In the genomic region with DNA sequence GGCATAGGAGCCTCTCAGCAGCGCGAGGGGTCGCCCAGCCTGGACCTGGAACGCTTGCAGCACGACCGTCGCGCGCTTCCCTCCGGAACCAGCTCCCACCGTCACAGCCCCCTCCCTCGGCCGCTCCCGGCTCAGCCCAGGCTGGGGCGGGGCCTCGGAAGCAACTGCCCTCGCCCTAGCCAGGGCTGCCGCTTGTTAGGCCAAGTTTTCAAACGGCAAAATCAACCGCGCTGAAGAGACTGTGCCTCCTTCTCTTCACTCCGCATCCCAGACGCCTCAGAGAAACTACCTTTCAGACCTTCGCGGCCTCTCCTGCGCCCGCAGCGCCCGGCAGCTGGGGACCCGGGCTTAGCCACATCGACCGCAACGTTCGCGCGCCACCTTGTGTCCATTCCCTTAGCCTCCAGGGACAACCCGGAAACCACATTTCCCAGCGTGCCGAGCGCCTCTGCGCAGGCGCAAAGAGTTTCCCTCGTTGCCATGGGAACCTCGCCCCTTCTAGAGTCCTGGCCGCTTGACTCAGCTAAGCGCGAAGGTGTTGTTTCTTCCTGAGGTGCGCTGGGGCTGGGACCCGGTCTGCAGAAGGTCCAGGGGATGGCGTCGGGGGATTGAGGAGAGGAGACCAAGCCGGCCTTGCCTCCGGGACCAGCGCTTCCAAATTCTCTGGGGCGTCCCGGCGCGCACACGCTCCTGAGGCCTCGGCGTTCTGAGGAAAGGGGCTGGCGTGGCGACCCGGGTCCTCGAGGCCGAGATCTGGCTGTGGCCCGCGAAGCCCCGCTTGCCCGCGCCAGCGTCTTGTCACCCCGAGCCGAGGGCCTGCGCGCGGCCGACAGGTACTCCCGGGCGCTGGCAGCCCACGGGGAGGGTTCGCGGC, we compare ENCODE assay signal across 1 cellular context.
TF ChIP-seq lines count a peak whose summit lies in the region.

No MANE protein-coding gene starts in this region.

TF ChIP-seq in K562, 482 proteins besides CTCF, POLR2A, EP300 and RAD21 (continued from another document and continues in another):
- TF ChIP-seq, protein P1, sequence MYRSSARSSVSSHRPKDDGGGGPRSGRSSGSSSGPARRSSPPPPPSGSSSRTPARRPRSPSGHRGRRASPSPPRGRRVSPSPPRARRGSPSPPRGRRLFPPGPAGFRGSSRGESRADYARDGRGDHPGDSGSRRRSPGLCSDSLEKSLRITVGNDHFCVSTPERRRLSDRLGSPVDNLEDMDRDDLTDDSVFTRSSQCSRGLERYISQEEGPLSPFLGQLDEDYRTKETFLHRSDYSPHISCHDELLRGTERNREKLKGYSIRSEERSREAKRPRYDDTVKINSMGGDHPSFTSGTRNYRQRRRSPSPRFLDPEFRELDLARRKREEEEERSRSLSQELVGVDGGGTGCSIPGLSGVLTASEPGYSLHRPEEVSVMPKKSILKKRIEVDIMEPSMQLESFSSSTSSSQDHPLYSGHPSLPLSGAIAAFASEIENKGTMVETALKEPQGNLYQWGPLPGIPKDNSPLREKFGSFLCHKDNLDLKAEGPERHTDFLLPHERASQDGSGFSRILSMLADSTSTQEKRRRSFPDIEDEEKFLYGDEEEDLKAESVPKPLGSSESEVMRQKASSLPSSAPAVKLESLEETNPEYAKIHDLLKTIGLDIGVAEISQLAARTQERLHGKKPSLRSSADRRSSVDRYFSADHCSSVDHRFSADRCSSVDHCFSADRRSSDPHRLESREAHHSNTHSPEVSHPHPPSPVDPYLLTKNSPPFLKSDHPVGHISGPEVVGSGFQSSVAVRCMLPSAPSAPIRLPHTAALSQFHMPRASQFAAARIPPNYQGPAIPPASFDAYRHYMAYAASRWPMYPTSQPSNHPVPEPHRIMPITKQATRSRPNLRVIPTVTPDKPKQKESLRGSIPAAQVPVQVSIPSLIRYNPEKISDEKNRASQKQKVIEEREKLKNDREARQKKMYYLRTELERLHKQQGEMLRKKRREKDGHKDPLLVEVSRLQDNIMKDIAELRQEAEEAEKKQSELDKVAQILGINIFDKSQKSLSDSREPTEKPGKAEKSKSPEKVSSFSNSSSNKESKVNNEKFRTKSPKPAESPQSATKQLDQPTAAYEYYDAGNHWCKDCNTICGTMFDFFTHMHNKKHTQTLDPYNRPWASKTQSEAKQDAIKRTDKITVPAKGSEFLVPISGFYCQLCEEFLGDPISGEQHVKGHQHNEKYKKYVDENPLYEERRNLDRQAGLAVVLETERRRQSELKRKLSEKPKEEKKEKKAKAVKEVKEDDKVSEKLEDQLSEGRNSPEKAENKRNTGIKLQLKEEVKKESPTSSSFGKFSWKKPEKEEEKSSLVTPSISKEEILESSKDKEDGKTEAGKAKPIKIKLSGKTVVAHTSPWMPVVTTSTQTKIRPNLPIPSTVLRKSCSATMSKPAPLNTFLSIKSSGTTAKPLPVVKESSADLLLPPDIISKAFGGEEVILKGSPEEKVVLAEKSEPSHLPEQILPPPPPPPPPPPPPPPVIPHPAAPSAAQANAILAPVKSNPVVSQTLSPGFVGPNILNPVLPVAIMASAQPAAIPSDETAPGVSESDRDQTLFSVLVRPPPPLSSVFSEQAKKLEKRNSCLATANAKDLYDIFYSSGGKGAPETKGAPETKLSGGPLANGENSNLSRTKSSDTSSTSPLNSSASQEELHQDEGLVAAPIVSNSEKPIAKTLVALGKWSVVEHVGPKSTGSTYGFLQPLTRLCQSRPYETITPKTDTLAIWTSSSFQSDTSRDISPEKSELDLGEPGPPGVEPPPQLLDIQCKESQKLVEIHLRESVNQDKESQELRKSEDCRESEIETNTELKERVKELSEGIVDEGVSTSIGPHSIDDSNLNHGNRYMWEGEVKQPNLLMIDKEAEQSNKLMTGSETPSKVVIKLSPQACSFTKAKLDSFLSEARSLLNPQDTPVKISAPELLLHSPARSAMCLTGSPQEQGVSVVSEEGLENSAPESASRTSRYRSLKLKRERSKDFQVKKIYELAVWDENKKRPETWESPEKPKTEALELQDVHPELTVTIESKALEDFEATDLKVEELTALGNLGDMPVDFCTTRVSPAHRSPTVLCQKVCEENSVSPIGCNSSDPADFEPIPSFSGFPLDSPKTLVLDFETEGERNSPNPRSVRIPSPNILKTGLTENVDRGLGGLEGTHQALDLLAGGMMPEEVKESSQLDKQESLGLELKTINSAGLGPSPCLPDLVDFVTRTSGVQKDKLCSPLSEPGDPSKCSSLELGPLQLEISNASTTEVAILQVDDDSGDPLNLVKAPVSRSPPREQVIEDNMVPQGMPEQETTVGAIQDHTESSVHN (IDR thresholded peaks at IDR 0.05; ENCODE audit: borderline replicate concordance in 1 of 2, low read depth in 1 of 2): no peak
- TF ChIP-seq, protein P2, sequence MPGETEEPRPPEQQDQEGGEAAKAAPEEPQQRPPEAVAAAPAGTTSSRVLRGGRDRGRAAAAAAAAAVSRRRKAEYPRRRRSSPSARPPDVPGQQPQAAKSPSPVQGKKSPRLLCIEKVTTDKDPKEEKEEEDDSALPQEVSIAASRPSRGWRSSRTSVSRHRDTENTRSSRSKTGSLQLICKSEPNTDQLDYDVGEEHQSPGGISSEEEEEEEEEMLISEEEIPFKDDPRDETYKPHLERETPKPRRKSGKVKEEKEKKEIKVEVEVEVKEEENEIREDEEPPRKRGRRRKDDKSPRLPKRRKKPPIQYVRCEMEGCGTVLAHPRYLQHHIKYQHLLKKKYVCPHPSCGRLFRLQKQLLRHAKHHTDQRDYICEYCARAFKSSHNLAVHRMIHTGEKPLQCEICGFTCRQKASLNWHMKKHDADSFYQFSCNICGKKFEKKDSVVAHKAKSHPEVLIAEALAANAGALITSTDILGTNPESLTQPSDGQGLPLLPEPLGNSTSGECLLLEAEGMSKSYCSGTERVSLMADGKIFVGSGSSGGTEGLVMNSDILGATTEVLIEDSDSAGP (CRISPR knock-in tag; IDR thresholded peaks at IDR 0.05): no peak
- TF ChIP-seq, protein P3, sequence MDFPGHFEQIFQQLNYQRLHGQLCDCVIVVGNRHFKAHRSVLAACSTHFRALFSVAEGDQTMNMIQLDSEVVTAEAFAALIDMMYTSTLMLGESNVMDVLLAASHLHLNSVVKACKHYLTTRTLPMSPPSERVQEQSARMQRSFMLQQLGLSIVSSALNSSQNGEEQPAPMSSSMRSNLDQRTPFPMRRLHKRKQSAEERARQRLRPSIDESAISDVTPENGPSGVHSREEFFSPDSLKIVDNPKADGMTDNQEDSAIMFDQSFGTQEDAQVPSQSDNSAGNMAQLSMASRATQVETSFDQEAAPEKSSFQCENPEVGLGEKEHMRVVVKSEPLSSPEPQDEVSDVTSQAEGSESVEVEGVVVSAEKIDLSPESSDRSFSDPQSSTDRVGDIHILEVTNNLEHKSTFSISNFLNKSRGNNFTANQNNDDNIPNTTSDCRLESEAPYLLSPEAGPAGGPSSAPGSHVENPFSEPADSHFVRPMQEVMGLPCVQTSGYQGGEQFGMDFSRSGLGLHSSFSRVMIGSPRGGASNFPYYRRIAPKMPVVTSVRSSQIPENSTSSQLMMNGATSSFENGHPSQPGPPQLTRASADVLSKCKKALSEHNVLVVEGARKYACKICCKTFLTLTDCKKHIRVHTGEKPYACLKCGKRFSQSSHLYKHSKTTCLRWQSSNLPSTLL (IDR thresholded peaks at IDR 0.05): no peak
- TF ChIP-seq ZNF324 (CRISPR knock-in tag; IDR thresholded peaks at IDR 0.05) (no peak), SMAD2 (IDR thresholded peaks at IDR 0.05; ENCODE audit: low read depth, low read length) (no peak), JUNB (CRISPR knock-in tag; conservative IDR thresholded peaks at IDR 0.05) (no peak), STAT5B (CRISPR knock-in tag; IDR thresholded peaks at IDR 0.05) (no peak), SAFB (IDR thresholded peaks at IDR 0.05; ENCODE audit: borderline replicate concordance, low read depth, low read length) (no peak), CSDE1 (IDR thresholded peaks at IDR 0.05) (peak in 1 of 2 experiments; percentile 98; a peak in 2 of 4 replicates), SRSF9 (IDR thresholded peaks at IDR 0.05; ENCODE audit: borderline replicate concordance, low read depth, low read length) (no peak), ZNF282 (CRISPR knock-in tag; IDR thresholded peaks at IDR 0.05) (no peak), ZNF41 (CRISPR knock-in tag; conservative IDR thresholded peaks at IDR 0.05) (no peak), FOXK2 (conservative IDR thresholded peaks at IDR 0.05 in 1 of 2, IDR thresholded peaks at IDR 0.05 in 1 of 2; ENCODE audit: low read depth in 2 of 2) (peak in 1 of 2 experiments; percentile 32; a peak in 2 of 4 replicates), NBN (IDR thresholded peaks at IDR 0.05; ENCODE audit: low read depth) (no peak), NFIX (CRISPR knock-in tag; IDR thresholded peaks at IDR 0.05; ENCODE audit: low read depth) (no peak), KDM5B (IDR thresholded peaks at IDR 0.05; ENCODE audit: insufficient replicate concordance, low read depth, low read length) (peak; percentile 77), HOXB6 (CRISPR knock-in tag; IDR thresholded peaks at IDR 0.05; ENCODE audit: borderline replicate concordance) (no peak), CREB1 (IDR thresholded peaks at IDR 0.05) (no peak), CREB1 (CRISPR knock-in tag; IDR thresholded peaks at IDR 0.05) (peak; percentile 72; the same call in 1 of the 2 replicates), FOXM1 (IDR thresholded peaks at IDR 0.05; ENCODE audit: low read depth) (no peak), FOXM1 (CRISPR knock-in tag; IDR thresholded peaks at IDR 0.05; ENCODE audit: low read depth) (peak; percentile 52; the same call in 1 of the 2 replicates)
- TF ChIP-seq, protein P4, sequence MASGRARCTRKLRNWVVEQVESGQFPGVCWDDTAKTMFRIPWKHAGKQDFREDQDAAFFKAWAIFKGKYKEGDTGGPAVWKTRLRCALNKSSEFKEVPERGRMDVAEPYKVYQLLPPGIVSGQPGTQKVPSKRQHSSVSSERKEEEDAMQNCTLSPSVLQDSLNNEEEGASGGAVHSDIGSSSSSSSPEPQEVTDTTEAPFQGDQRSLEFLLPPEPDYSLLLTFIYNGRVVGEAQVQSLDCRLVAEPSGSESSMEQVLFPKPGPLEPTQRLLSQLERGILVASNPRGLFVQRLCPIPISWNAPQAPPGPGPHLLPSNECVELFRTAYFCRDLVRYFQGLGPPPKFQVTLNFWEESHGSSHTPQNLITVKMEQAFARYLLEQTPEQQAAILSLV (tag; IDR thresholded peaks at IDR 0.05): no peak
- TF ChIP-seq, protein P5, sequence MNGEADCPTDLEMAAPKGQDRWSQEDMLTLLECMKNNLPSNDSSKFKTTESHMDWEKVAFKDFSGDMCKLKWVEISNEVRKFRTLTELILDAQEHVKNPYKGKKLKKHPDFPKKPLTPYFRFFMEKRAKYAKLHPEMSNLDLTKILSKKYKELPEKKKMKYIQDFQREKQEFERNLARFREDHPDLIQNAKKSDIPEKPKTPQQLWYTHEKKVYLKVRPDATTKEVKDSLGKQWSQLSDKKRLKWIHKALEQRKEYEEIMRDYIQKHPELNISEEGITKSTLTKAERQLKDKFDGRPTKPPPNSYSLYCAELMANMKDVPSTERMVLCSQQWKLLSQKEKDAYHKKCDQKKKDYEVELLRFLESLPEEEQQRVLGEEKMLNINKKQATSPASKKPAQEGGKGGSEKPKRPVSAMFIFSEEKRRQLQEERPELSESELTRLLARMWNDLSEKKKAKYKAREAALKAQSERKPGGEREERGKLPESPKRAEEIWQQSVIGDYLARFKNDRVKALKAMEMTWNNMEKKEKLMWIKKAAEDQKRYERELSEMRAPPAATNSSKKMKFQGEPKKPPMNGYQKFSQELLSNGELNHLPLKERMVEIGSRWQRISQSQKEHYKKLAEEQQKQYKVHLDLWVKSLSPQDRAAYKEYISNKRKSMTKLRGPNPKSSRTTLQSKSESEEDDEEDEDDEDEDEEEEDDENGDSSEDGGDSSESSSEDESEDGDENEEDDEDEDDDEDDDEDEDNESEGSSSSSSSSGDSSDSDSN (IDR thresholded peaks at IDR 0.05; ENCODE audit: borderline replicate concordance in 1 of 2, low read depth in 2 of 2, low read length in 2 of 2): no peak
- TF ChIP-seq, protein P6, sequence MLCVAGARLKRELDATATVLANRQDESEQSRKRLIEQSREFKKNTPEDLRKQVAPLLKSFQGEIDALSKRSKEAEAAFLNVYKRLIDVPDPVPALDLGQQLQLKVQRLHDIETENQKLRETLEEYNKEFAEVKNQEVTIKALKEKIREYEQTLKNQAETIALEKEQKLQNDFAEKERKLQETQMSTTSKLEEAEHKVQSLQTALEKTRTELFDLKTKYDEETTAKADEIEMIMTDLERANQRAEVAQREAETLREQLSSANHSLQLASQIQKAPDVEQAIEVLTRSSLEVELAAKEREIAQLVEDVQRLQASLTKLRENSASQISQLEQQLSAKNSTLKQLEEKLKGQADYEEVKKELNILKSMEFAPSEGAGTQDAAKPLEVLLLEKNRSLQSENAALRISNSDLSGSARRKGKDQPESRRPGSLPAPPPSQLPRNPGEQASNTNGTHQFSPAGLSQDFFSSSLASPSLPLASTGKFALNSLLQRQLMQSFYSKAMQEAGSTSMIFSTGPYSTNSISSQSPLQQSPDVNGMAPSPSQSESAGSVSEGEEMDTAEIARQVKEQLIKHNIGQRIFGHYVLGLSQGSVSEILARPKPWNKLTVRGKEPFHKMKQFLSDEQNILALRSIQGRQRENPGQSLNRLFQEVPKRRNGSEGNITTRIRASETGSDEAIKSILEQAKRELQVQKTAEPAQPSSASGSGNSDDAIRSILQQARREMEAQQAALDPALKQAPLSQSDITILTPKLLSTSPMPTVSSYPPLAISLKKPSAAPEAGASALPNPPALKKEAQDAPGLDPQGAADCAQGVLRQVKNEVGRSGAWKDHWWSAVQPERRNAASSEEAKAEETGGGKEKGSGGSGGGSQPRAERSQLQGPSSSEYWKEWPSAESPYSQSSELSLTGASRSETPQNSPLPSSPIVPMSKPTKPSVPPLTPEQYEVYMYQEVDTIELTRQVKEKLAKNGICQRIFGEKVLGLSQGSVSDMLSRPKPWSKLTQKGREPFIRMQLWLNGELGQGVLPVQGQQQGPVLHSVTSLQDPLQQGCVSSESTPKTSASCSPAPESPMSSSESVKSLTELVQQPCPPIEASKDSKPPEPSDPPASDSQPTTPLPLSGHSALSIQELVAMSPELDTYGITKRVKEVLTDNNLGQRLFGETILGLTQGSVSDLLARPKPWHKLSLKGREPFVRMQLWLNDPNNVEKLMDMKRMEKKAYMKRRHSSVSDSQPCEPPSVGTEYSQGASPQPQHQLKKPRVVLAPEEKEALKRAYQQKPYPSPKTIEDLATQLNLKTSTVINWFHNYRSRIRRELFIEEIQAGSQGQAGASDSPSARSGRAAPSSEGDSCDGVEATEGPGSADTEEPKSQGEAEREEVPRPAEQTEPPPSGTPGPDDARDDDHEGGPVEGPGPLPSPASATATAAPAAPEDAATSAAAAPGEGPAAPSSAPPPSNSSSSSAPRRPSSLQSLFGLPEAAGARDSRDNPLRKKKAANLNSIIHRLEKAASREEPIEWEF (CRISPR knock-in tag; IDR thresholded peaks at IDR 0.05): no peak
- TF ChIP-seq, protein P7, sequence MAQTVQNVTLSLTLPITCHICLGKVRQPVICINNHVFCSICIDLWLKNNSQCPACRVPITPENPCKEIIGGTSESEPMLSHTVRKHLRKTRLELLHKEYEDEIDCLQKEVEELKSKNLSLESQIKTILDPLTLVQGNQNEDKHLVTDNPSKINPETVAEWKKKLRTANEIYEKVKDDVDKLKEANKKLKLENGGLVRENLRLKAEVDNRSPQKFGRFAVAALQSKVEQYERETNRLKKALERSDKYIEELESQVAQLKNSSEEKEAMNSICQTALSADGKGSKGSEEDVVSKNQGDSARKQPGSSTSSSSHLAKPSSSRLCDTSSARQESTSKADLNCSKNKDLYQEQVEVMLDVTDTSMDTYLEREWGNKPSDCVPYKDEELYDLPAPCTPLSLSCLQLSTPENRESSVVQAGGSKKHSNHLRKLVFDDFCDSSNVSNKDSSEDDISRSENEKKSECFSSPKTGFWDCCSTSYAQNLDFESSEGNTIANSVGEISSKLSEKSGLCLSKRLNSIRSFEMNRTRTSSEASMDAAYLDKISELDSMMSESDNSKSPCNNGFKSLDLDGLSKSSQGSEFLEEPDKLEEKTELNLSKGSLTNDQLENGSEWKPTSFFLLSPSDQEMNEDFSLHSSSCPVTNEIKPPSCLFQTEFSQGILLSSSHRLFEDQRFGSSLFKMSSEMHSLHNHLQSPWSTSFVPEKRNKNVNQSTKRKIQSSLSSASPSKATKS (CRISPR knock-in tag; IDR thresholded peaks at IDR 0.05): no peak
